Comparison of ENCODE assay signal across 8 cellular contexts in genomic region chr16:71895679-71896385, GRCh38. TPM values are rescaled to one million over a fixed set of nuclear protein-coding genes. Genes with fewer than 3 reads are reported as not detected.
A peak's percentile ranks its signal among the peaks of the same experiment; 100 is the strongest.
DNase-seq lines count a peak whose midpoint lies in the region; ATAC-seq and TF ChIP-seq lines count a peak whose summit lies in the region.

No MANE protein-coding gene starts in this region.

- H3K4me3 Mint-ChIP-seq in central memory CD8-positive, alpha-beta T cell = peak overlapping the region; percentile 98

- POLR2A ChIA-PET in AG04449 (lab: Yijun Ruan, JAX) = interaction anchor here (0.9 to 2.1 kb wide), 5 partner anchors 11 to 33 kb away, joined by 4 to 11 read pairs (median 5); partner anchors contain the start of gene ZNF821

- intact Hi-C loops in left colon (cut with DNase I, micrococcal nuclease) = no loop called here

- CTCF ChIA-PET in AG04449 (lab: Yijun Ruan, JAX) = interaction anchor here (0.6 to 15.0 kb wide), 8 partner anchors 9 to 66 kb away, joined by 3 to 122 read pairs (median 4); partner anchors contain the start of gene ZNF821

- peak overlapping the region; percentile 98 for H3K27ac Mint-ChIP-seq in central memory CD8-positive, alpha-beta T cell (ENCODE audit: low read depth)

- H3K27me3 Mint-ChIP-seq in central memory CD8-positive, alpha-beta T cell = no peaks in the 10 kb centered on the region

- no peak for DNase-seq in AG04449 (ENCODE audit: low read depth, low spot score)
- peak; percentile 51 for DNase-seq in RPMI8226
- peak in 1 of 2 donors; percentile 18 for DNase-seq in central memory CD8-positive, alpha-beta T cell (ENCODE audit: low spot score in 2 of 2)
- DNase-seq in left colon = no peak
- DNase-seq in stimulated activated naive CD8-positive, alpha-beta T cell treated with anti-CD3 and anti-CD28 coated beads, Interleukin-15, Interleukin-2, amounts not matched to agents 100 U/mL and 50 U/mL, for 24 hours = no peak
- DNase-seq in DMS114 treated with DMSO at 0.1 percent for 48 hours (lab: John Stamatoyannopoulos, UW; ENCODE audit: unreplicated experiment) = no peak

- no peaks in the 10 kb centered on the region for H3K9me3 Mint-ChIP-seq in central memory CD8-positive, alpha-beta T cell

- TF ChIP-seq CTCF in AG04449 (IDR thresholded peaks at IDR 0.05; ENCODE audit: insufficient read depth, low read length, missing control alignments) = no peak

- peaks cover 32% of the 10 kb centered on the region for H3K4me1 Mint-ChIP-seq in central memory CD8-positive, alpha-beta T cell

- ATAC-seq in GM18520 (IDR thresholded peaks at IDR 0.05; ENCODE audit: unreplicated experiment) (peak; percentile 10), HG03025 (IDR thresholded peaks at IDR 0.05; ENCODE audit: low FRiP score, unreplicated experiment) (peak; percentile 42), left colon (peak; percentile 43)
- ATAC-seq in central memory CD8-positive, alpha-beta T cell (replicated peaks; ENCODE audit: extremely low read depth, poor library complexity, severe bottlenecking) = peak; percentile 8
- peak; percentile 13 for ATAC-seq in stimulated activated naive CD8-positive, alpha-beta T cell treated with anti-CD3 and anti-CD28 coated beads, Interleukin-15, Interleukin-2, amounts not matched to agents 100 U/mL and 50 U/mL, for 24 hours

- peaks cover 25% of the 10 kb centered on the region for H3K36me3 Mint-ChIP-seq in central memory CD8-positive, alpha-beta T cell (ENCODE audit: insufficient read depth)

- peak overlapping the region; percentile 90 for H3K4me3 ChIP-seq in AG04449 (ENCODE audit: low read depth, low read length)

RNA-seq across cellular contexts. Expression of gene IST1, which starts 0.5 kb away (rescaled TPM):
- 100 to 1,000 TPM; 200 to 250 TPM for total RNA-seq in left colon

RNA-seq across cellular contexts. Expression of gene ZNF821, which starts 11.8 kb away (rescaled TPM):
- total RNA-seq in left colon = 10 to 100 TPM; 12.5 to 13.0 TPM

RNA-seq across cellular contexts. Expression of gene ATXN1L, which starts 50.1 kb away (rescaled TPM):
- total RNA-seq in left colon = 10 to 100 TPM; 17.0 to 23.6 TPM
